Comparison of ENCODE assay signal across 14 cellular contexts in the genomic region with DNA sequence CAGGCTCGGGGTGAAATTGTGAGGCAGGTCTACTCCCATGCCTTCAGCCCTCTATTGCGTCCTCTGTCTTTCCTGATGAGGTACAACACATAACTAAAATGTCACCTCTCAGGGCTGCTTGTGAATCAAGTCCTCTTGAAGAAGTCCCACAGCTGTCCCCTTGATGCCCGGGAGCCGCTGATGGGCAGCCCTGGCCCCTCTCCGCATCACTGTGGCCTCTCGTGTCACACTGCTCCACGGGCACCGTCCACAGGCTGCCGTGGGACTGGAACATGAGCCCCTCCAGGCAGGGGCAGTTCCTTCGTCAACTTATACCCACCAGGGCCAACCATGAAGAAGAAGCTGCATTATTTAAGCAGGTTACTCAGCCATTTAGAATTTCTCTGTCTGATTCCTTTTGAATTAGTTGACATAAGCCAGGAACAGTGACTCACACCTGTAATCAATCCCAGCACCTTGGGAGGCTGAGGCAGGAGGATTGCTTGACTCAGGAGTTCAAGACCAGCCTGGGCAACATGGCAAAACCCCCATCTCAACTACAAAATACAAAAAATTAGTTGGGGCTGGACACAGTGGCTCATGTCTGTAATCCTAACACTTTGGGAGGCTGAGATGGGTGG.
"Had no signal": no experiment of that assay in that cellular context is flagged by ENCODE, and none has a peak within 500 bp of the region (broad histone marks: within the 10 kb centered on the region; RNA-seq: fewer than 3 reads in every experiment).

No MANE protein-coding gene starts in this region.

- H3K36me3 ChIP-seq: cardiac muscle cell, neural progenitor cell, pancreas, thyroid gland, uterus had no signal

- H3K36me3 Mint-ChIP-seq: neural progenitor cell; stimulated activated effector memory CD8-positive, alpha-beta T cell treated with anti-CD3 and anti-CD28 coated beads, Interleukin-12 subunit alpha, Interleukin-12 subunit beta, amount 100 ng/mL, for 72 hours; T-cell had no signal

- H3K27ac ChIP-seq: cardiac muscle cell, neural progenitor cell, pancreas, thyroid gland, uterus had no signal

- H3K4me3 ChIP-seq: cardiac muscle cell, neural progenitor cell, pancreas, thyroid gland, uterus had no signal

- H3K4me3 Mint-ChIP-seq: activated T-helper 17 cell treated with anti-CD3 and anti-CD28 coated beads, Interleukin-2, amount 50 U/mL, for 72 hours; neural progenitor cell; stimulated activated effector memory CD8-positive, alpha-beta T cell treated with anti-CD3 and anti-CD28 coated beads, Interleukin-12 subunit alpha, Interleukin-12 subunit beta, amount 100 ng/mL, for 72 hours; T-cell had no signal

- H3K9me3 ChIP-seq: pancreas, thyroid gland had no signal

- H3K4me1 Mint-ChIP-seq: activated T-helper 17 cell treated with anti-CD3 and anti-CD28 coated beads, Interleukin-2, amount 50 U/mL, for 72 hours; naive B cell; stimulated activated effector memory CD8-positive, alpha-beta T cell treated with anti-CD3 and anti-CD28 coated beads, Interleukin-12 subunit alpha, Interleukin-12 subunit beta, amount 100 ng/mL, for 72 hours; T-cell had no signal

- H3K27ac Mint-ChIP-seq: activated T-helper 17 cell treated with anti-CD3 and anti-CD28 coated beads, Interleukin-2, amount 50 U/mL, for 72 hours; naive B cell; neural progenitor cell; stimulated activated effector memory CD8-positive, alpha-beta T cell treated with anti-CD3 and anti-CD28 coated beads, Interleukin-12 subunit alpha, Interleukin-12 subunit beta, amount 100 ng/mL, for 72 hours; T-cell had no signal

- H3K27me3 ChIP-seq: thyroid gland, uterus had no signal

- DNase-seq: activated CD4-positive, alpha-beta T cell treated with anti-CD3 and anti-CD28 coated beads, Interleukin-2, amount 50 U/mL, for 1 hour; activated naive CD4-positive, alpha-beta T cell treated with anti-CD3 and anti-CD28 coated beads, Interleukin-2, amount 50 U/mL, for 16 hours; glutamatergic neuron; naive B cell; T-cell; T-helper 9 cell; thyroid gland; uterus had no signal

- H3K4me1 ChIP-seq: pancreas, thyroid gland, uterus had no signal

- ATAC-seq: activated CD4-positive, CD25-positive, alpha-beta regulatory T cell treated with anti-CD3 and anti-CD28 coated beads, Interleukin-2, amount 50 U/mL, for 24 hours; activated T-helper 17 cell treated with anti-CD3 and anti-CD28 coated beads, Interleukin-2, amount 50 U/mL, for 72 hours; pancreas; stimulated activated effector memory CD8-positive, alpha-beta T cell treated with anti-CD3 and anti-CD28 coated beads, Interleukin-12 subunit alpha, Interleukin-12 subunit beta, amount 100 ng/mL, for 72 hours; T-cell had no signal
